In genomic region chr6:107928984-107929383, GRCh38 we compare ENCODE assay signal across 16 cellular contexts. TPM values are rescaled to one million over a fixed set of nuclear protein-coding genes. Genes with fewer than 3 reads are reported as not detected.
DNase-seq lines count a peak whose midpoint lies in the region; ATAC-seq, FAIRE-seq and TF ChIP-seq lines count a peak whose summit lies in the region.
"Had no signal": no experiment of that assay in that cellular context is flagged by ENCODE, and none has a peak within 500 bp of the region (broad histone marks: within the 10 kb centered on the region; RNA-seq: fewer than 3 reads in every experiment).

No MANE protein-coding gene starts in this region.

- no peak overlapping the region for H3K9ac ChIP-seq in GM12878 (ENCODE audit: control insufficient read depth, insufficient read depth, low read length)

- peaks cover 4% of the 10 kb centered on the region; the same call in 1 of the 2 replicates for H4K20me1 ChIP-seq in GM12878 (ENCODE audit: control insufficient read depth, insufficient read depth)

- no peak overlapping the region for H3K27ac ChIP-seq in CD8-positive, alpha-beta T cell (ENCODE audit: low read depth, low read length)
- H3K27ac ChIP-seq in GM12878 (ENCODE audit: control insufficient read depth, insufficient read depth), result no peak overlapping the region
- H3K27ac ChIP-seq: C4-2B had no signal

- no peak for TF ChIP-seq EP300 in GM12878 (IDR thresholded peaks at IDR 0.05; ENCODE audit: borderline replicate concordance in 1 of 2, control insufficient read depth in 1 of 2, low read depth in 2 of 2, low read length in 2 of 2)

- CTCF ChIA-PET in CD8-positive, alpha-beta T cell (lab: Charles Lee), result no interaction called here
- CTCF ChIA-PET in GM12878 (lab: Yijun Ruan, JAX), result no interaction called here

- FAIRE-seq in GM12878 (lab: Jason Lieb, UNC), result peak; percentile 54
- FAIRE-seq: A204.1, HepG2 had no signal

- SMC1A ChIA-PET in GM12878 (lab: Charles Lee; ENCODE audit: uncharacterized antibody, unreplicated experiment), result interaction anchor here (1.4 kb wide), 1 partner anchor 10 kb away, joined by 3 read pairs; no protein-coding TSS in a partner anchor

- H3K4me1 ChIP-seq in CD8-positive, alpha-beta T cell (ENCODE audit: insufficient read depth, low read length), result peaks cover 3% of the 10 kb centered on the region
- no peaks in the 10 kb centered on the region for H3K4me1 ChIP-seq in GM12878 (ENCODE audit: control insufficient read depth, insufficient read depth, low read length)

- in situ Hi-C loops in GM12878 (cut with MboI), result no loop called here

- no peak for DNase-seq in CD8-positive, alpha-beta T cell
- DNase-seq in T-helper 17 cell (no peak), GM12878 (ENCODE audit: low read depth, low spot score) (no peak), dedifferentiated amniotic fluid mesenchymal stem cell (ENCODE audit: extremely low spot score) (no peak)
- DNase-seq in stimulated activated CD4-positive, alpha-beta T cell treated with anti-CD3 and anti-CD28 coated beads, Interleukin-4, amount 100 ng/mL, for 1 hour, result no peak
- DNase-seq: AML-193; Calu3; CD4-positive, alpha-beta memory T cell; DMS79 treated with DMSO at 0.1 percent for 48 hours; GF-D8 had no signal

- 96% methylated on average over 2 of the region's 2 CpGs for WGBS in GM12878 (ENCODE audit: insufficient coverage, insufficient replicate concordance, low lambda C conversion rate, missing lambda C conversion rate)

- BruUV-seq in GM12878 (replicated peaks; lab: Mats Ljungman, UMichigan), result no TSS peak

- RAD21 ChIA-PET in GM12878 (lab: Charles Lee; ENCODE audit: unreplicated experiment), result no interaction called here

- no peak overlapping the region for H3K4me3 ChIP-seq in CD8-positive, alpha-beta T cell (ENCODE audit: low read depth, low read length)
- H3K4me3 ChIP-seq in GM12878, result no peak overlapping the region
- H3K4me3 ChIP-seq: HAP-1 had no signal

- no peak overlapping the region for H3K4me3 Mint-ChIP-seq in CD8-positive, alpha-beta T cell
- no peak overlapping the region for H3K4me3 Mint-ChIP-seq in T-helper 17 cell
- H3K4me3 Mint-ChIP-seq: CD4-positive, alpha-beta memory T cell; IgD-negative memory B cell had no signal

- POLR2A ChIA-PET in CD8-positive, alpha-beta T cell (lab: Charles Lee), result no interaction called here
- POLR2A ChIA-PET in GM12878 (lab: Charles Lee), result no interaction called here

- H3K9me3 ChIP-seq in CD8-positive, alpha-beta T cell (ENCODE audit: low read length), result no peaks in the 10 kb centered on the region
- no peaks in the 10 kb centered on the region for H3K9me3 ChIP-seq in T-helper 17 cell (ENCODE audit: control insufficient read depth, low read length, poor library complexity, severe bottlenecking)
- H3K9me3 ChIP-seq in GM12878 (replicated peaks; ENCODE audit: control insufficient read depth, insufficient read depth, low read length), result no peaks in the 10 kb centered on the region; the same call in 2 of the 3 replicates
- H3K9me3 ChIP-seq: HAP-1 had no signal

- intact Hi-C loops in CD8-positive, alpha-beta T cell (cut with DNase I, micrococcal nuclease), result no loop called here
- intact Hi-C loops in GM12878 (cut with micrococcal nuclease; ENCODE audit: unreplicated experiment), result no loop called here

- peaks cover 20% of the 10 kb centered on the region for H3K79me2 ChIP-seq in GM12878 (ENCODE audit: control insufficient read depth, insufficient read depth, low read length)

- no peak for ATAC-seq in CD8-positive, alpha-beta T cell
- ATAC-seq in T-helper 17 cell (no peak), GM12878 (no peak), GM21381 (IDR thresholded peaks at IDR 0.05; ENCODE audit: unreplicated experiment) (no peak)
- ATAC-seq: HepG2 had no signal

- peak overlapping the region; percentile 37 for H3K27ac Mint-ChIP-seq in CD8-positive, alpha-beta T cell
- H3K27ac Mint-ChIP-seq in T-helper 17 cell, result peak overlapping the region; percentile 32
- H3K27ac Mint-ChIP-seq: CD4-positive, alpha-beta memory T cell; IgD-negative memory B cell had no signal

- TF ChIP-seq POLR2A in GM12878 (IDR thresholded peaks at IDR 0.05; ENCODE audit: low read depth, low read length), result no peak

- no peak for TF ChIP-seq CTCF in CD8-positive, alpha-beta T cell (IDR thresholded peaks at IDR 0.05)
- TF ChIP-seq CTCF in GM12878 (IDR thresholded peaks at IDR 0.05 in 2 of 3, conservative IDR thresholded peaks at IDR 0.05 in 1 of 3; ENCODE audit: control insufficient read depth in 2 of 3, extremely low read depth in 1 of 3, insufficient read depth in 1 of 3, low read depth in 3 of 3, low read length in 3 of 3), result no peak

- H3K4me1 Mint-ChIP-seq in CD8-positive, alpha-beta T cell (ENCODE audit: low read depth), result peaks cover 21% of the 10 kb centered on the region
- H3K4me1 Mint-ChIP-seq in T-helper 17 cell, result peaks cover 9% of the 10 kb centered on the region

- H3K4me2 ChIP-seq in GM12878 (ENCODE audit: control insufficient read depth, insufficient read depth), result no peak overlapping the region

- H3K9me3 Mint-ChIP-seq in CD8-positive, alpha-beta T cell, result peaks cover 12% of the 10 kb centered on the region

- H3K36me3 Mint-ChIP-seq in CD8-positive, alpha-beta T cell, result peaks cover 45% of the 10 kb centered on the region
- H3K36me3 Mint-ChIP-seq in T-helper 17 cell (ENCODE audit: low read depth), result peaks cover 5% of the 10 kb centered on the region

- no peaks in the 10 kb centered on the region for H3K27me3 ChIP-seq in CD8-positive, alpha-beta T cell (ENCODE audit: insufficient read depth, low read length)
- no peaks in the 10 kb centered on the region for H3K27me3 ChIP-seq in GM12878 (replicated peaks in 1 of 2; ENCODE audit: control insufficient read depth in 2 of 2, insufficient read depth in 2 of 2, low read length in 1 of 2)

- H2AFZ ChIP-seq in GM12878 (ENCODE audit: control insufficient read depth, low read depth, low read length), result no peak overlapping the region

- H3K36me3 ChIP-seq in CD8-positive, alpha-beta T cell (ENCODE audit: insufficient read depth, low read length), result peaks cover 4% of the 10 kb centered on the region
- peaks cover 0 to 15% of the 10 kb centered on the region in 2 experiments; a peak in 1 of 4 replicates for H3K36me3 ChIP-seq in GM12878 (ENCODE audit: control insufficient read depth in 2 of 2, insufficient read depth in 2 of 2, low read length in 1 of 2)

- TF ChIP-seq RAD21 in GM12878 (IDR thresholded peaks at IDR 0.05; ENCODE audit: insufficient read depth, low read depth, low read length), result no peak

- no peaks in the 10 kb centered on the region for H3K27me3 Mint-ChIP-seq in CD8-positive, alpha-beta T cell (ENCODE audit: low read depth)
- H3K27me3 Mint-ChIP-seq in T-helper 17 cell, result no peaks in the 10 kb centered on the region
- H3K27me3 Mint-ChIP-seq: CD4-positive, alpha-beta memory T cell; IgD-negative memory B cell had no signal

TF ChIP-seq in GM12878, 131 proteins besides CTCF, POLR2A, EP300 and RAD21:
- no peak for TF ChIP-seq JUNB (IDR thresholded peaks at IDR 0.05)
- TF ChIP-seq STAT1 (conservative IDR thresholded peaks at IDR 0.05), result no peak
- TF ChIP-seq NFIC (IDR thresholded peaks at IDR 0.05; ENCODE audit: low read depth, low read length), result no peak
- no peak for TF ChIP-seq CEBPB (IDR thresholded peaks at IDR 0.05; ENCODE audit: borderline replicate concordance in 1 of 2, low read depth in 2 of 2, low read length in 2 of 2)
- no peak for TF ChIP-seq IKZF2 (IDR thresholded peaks at IDR 0.05)
- no peak for TF ChIP-seq EGR1 (IDR thresholded peaks at IDR 0.05; ENCODE audit: borderline replicate concordance in 1 of 2, low read depth in 2 of 2, low read length in 2 of 2)
- TF ChIP-seq SREBF2 (IDR thresholded peaks at IDR 0.05; ENCODE audit: low read length), result no peak
- no peak for TF ChIP-seq CHD2 (IDR thresholded peaks at IDR 0.05; ENCODE audit: borderline replicate concordance, low read depth, low read length)
- no peak for TF ChIP-seq FOXM1 (IDR thresholded peaks at IDR 0.05; ENCODE audit: low read depth, low read length)
- no peak for TF ChIP-seq ETV6 (conservative IDR thresholded peaks at IDR 0.05 in 1 of 2, IDR thresholded peaks at IDR 0.05 in 1 of 2; ENCODE audit: borderline replicate concordance in 1 of 2, low read depth in 1 of 2)
- TF ChIP-seq KAT2A (conservative IDR thresholded peaks at IDR 0.05; ENCODE audit: control insufficient read depth, low read depth, low read length), result no peak

RNA-seq across cellular contexts. Expression of gene SEC63, which starts 29.0 kb away (rescaled TPM):
- 10 to 100 TPM; 77.8 to 88.2 TPM for total RNA-seq in CD8-positive, alpha-beta T cell
- 10 to 100 TPM; 76.6 to 86.7 TPM for total RNA-seq in T-helper 17 cell
- total RNA-seq in GM12878 (2013; cell fraction: nucleolus; rRNA removed), result 93.4 and 96.6 TPM in 2 replicates
- 10.1 and 12.9 TPM in 2 replicates for total RNA-seq in GM12878 (2014; rRNA removed)
- 20.5 and 20.7 TPM in 2 replicates for total RNA-seq in GM12878 (2014; rRNA removed; fragmentation: Illumina TruSeq; extraction: Trizol)
- 63.1 and 73.0 TPM in 2 replicates for total RNA-seq in GM12878 (2021)
- 16.3 TPM for polyA plus RNA-seq in GM12878 (2011; ENCODE audit: low read depth)
- 44.4 and 78.7 TPM in 2 replicates for polyA plus RNA-seq in GM12878 (2011; rRNA removed)
- polyA plus RNA-seq in GM12878 (2011; cell fraction: cytosol; rRNA removed), result 10.1 and 12.8 TPM in 2 replicates
- 21.8 and 34.0 TPM in 2 replicates for polyA plus RNA-seq in GM12878 (2011; cell fraction: nucleus; rRNA removed)
- 40.3 and 69.8 TPM in 2 replicates for polyA plus RNA-seq in GM12878 (2012)
- polyA plus RNA-seq in GM12878 (2014; fragmentation: Illumina TruSeq; extraction: Trizol), result 40.0 and 53.2 TPM in 2 replicates
- 10 to 100 TPM; 22.9 to 28.5 TPM for polyA plus RNA-seq in GM12878 (2014; fragmentation: Nextera tagmentation; extraction: Ambion mirVana)
- polyA plus RNA-seq in GM12878 (2014; rRNA removed), result 24.5 and 26.5 TPM in 2 replicates
- 10 to 100 TPM; 83.2 to 87.0 TPM for polyA plus RNA-seq in GM12878 (2016; fragmentation: Nextera tagmentation; extraction: Ambion mirVana)
- polyA minus RNA-seq in GM12878 (2011; rRNA and poly(A)+ RNA removed), result 14.5 and 17.0 TPM in 2 replicates
- polyA minus RNA-seq in GM12878 (2011; cell fraction: cytosol; rRNA and poly(A)+ RNA removed), result 6.4 and 7.0 TPM in 2 replicates
- polyA minus RNA-seq in GM12878 (2011; cell fraction: nucleus; rRNA and poly(A)+ RNA removed), result 16.7 and 35.8 TPM in 2 replicates
